In the genomic region with DNA sequence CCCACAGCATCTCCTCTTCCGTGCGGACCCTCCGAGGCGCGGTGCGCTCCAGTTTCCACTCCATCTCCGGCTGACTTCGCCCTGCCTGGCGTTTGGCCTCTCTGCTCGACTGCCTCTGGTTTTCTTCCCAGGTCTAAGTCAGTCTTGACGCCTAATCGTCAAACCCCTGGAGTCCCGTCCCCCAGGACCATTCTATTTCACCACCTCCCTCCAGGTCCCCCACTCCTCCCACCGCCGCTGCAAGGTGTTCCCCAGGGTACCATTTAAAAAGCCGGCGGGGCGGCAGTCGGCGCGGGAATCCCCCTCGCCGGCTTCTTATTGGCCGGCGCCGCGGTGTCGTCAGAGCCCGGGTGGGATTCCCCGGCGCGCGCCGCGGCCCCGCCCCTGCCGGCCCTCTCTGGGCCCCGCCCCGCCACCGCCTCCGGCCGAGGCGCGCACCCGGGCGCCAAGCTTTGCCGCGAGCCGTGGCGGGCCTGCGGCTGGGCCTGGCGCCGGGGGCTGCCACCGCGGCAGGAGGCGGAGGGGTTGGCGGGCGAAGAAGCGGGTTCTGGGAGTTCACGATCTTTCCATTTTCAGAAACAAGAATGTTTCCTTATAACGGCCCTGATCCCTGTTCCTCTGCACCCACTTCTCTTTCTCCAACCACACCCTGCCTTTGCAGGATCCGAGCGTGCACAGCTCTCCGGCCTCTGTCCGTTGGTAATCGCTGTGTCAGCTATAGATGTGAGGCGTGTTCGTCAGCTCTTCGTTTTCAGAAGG, we compare ENCODE assay signal across 8 cellular contexts. TPM values are rescaled to one million over a fixed set of nuclear protein-coding genes. Genes with fewer than 3 reads are reported as not detected.
DNase-seq lines count a peak whose midpoint lies in the region; ATAC-seq and TF ChIP-seq lines count a peak whose summit lies in the region.

A gene with protein sequence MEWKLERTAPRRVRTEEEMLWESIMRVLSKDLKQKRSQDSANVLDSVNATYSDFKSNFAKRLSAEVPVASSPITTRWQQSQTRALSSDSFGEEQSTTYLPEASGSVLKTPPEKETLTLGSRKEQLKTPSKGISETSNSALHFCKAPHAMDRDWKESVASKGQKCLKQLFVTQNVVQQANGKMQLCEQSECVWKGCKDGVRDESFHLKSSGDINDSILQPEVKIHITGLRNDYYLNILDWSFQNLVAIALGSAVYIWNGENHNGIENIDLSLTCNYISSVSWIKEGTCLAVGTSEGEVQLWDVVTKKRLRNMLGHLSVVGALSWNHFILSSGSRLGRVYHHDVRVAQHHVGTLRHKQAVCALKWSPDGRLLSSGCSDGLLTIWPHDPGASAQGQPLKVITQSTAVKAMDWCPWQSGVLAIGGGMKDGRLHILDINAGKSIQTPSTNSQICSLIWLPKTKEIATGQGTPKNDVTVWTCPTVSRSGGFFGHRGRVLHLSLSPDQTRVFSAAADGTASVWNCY (minus strand): TSS at position 241 of the 759 bp plus-strand sequence. CDS start 177 bp downstream, at position 64.

- peaks cover 37% of the 10 kb centered on the region for H3K4me1 Mint-ChIP-seq in chondrocyte (ENCODE audit: low read depth)

- peaks cover 41% of the 10 kb centered on the region for H3K27me3 Mint-ChIP-seq in chondrocyte (ENCODE audit: low read depth)

- no peak for TF ChIP-seq CTCF in chondrocyte (IDR thresholded peaks at IDR 0.05)

- no peaks in the 10 kb centered on the region for H3K36me3 Mint-ChIP-seq in chondrocyte (ENCODE audit: low read depth)

- H3K9me3 Mint-ChIP-seq in chondrocyte (ENCODE audit: low read depth), result no peaks in the 10 kb centered on the region

- ATAC-seq in GM18868 (IDR thresholded peaks at IDR 0.05; ENCODE audit: unreplicated experiment) (peak; percentile 91), HG03097 (IDR thresholded peaks at IDR 0.05; ENCODE audit: low FRiP score, unreplicated experiment) (peak; percentile 85), left lobe of liver (peak; percentile 90)

- H3K27ac Mint-ChIP-seq in chondrocyte (ENCODE audit: unreplicated experiment), result peak within 1 kb of the TSS; percentile 76

- H3K4me3 Mint-ChIP-seq in chondrocyte (ENCODE audit: unreplicated experiment), result peak within 1 kb of the TSS; percentile 83

- DNase-seq in A172 (ENCODE audit: low spot score), result peak; percentile 55
- peak; percentile 92 for DNase-seq in NCI-H2171 treated with DMSO at 0.1 percent for 48 hours (lab: John Stamatoyannopoulos, UW)
- DNase-seq in activated CD4-positive, CD25-positive, alpha-beta regulatory T cell treated with anti-CD3 and anti-CD28 coated beads, Interleukin-2, amount 50 U/mL, for 72 hours, result peak; percentile 73
- no peak for DNase-seq in chondrocyte (ENCODE audit: low spot score)
- peak; percentile 69 for DNase-seq in left lobe of liver (ENCODE audit: low spot score)
- DNase-seq in stimulated activated CD4-positive, alpha-beta T cell treated with anti-CD3 and anti-CD28 coated beads, Interleukin-2, amount 100 ng/mL, for 4 hours (ENCODE audit: low read depth), result peak; percentile 69

RNA-seq across cellular contexts. Expression of the gene that starts here (rescaled TPM):
- total RNA-seq in A172 (2014; rRNA removed; shearing (Covaris generic)), result 0.07 TPM in 1 of 2 replicates, not detected in the other
- total RNA-seq in chondrocyte, result not detected in 3 replicates
- total RNA-seq in left lobe of liver, result not detected

Comparison
In these comparisons a context has a peak if more than half of its experiments do, and no peak if none do; other contexts are left out.
1. Peak in DNase-seq in A172; RNA of the gene not detected or under 1 TPM.
2. Peak in DNase-seq and ATAC-seq in left lobe of liver; RNA of the gene not detected or under 1 TPM.